In genomic region chr9:115837618-115838017, GRCh38 we compare ENCODE assay signal across 2 cellular contexts.
TF ChIP-seq lines count a peak whose summit lies in the region.

No MANE protein-coding gene starts in this region.

TF ChIP-seq in GM23338, 12 proteins besides CTCF, POLR2A, EP300 and RAD21:
- TF ChIP-seq ZNF462 (CRISPR knock-in tag; IDR thresholded peaks at IDR 0.05) (no peak), STAT1 (IDR thresholded peaks at IDR 0.05; ENCODE audit: unreplicated experiment) (no peak), ZNF331 (CRISPR knock-in tag; IDR thresholded peaks at IDR 0.05; ENCODE audit: low read depth) (no peak)

TF ChIP-seq in WTC11, 78 proteins besides CTCF, POLR2A, EP300 and RAD21 (continued from another document):
- no peak for TF ChIP-seq PRDM15 (CRISPR knock-in tag; IDR thresholded peaks at IDR 0.05)
- no peak for TF ChIP-seq CDX4 (CRISPR knock-in tag; IDR thresholded peaks at IDR 0.05; ENCODE audit: borderline replicate concordance)
